Comparison of ENCODE assay signal across 8 cellular contexts in the genomic region with DNA sequence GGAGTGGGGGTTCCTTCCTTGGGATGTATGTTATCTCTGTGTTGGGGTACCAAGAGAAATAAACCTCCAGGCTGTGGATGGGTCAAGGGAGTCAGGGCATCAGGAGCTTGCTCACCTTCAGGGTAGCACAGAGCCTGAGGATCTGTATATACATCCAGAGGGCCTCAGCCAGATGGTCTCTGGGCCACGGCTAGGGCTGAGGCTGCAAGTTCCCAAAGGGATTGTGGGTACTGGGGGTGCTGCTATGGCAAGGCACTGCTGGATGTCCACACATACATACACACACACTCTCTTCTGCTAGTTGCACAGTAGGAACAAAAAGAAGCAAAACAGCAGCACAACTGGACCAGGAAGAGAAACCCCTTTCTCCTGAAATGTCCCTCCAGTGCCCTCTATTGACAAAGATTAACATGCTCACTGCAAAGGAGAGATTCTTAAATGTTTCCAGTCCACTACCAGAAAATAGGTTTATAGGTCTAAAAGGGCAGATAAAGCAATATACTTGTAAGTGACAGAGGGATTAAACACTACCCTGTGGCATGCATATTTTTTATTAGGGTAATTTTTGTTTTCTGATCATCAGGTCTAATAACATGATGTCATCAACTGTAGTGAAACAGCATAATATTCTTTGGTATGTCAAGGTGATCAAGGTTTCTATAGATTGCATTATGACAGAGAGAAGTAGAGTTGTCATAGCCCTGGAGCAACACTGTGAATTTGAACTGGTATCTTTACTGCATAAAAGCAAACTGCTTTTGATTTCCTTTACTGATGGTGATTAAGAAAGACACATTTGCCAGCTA. TPM values are rescaled to one million over a fixed set of nuclear protein-coding genes. Genes with fewer than 3 reads are reported as not detected.
DNase-seq lines count a peak whose midpoint lies in the region; ATAC-seq and TF ChIP-seq lines count a peak whose summit lies in the region.

No MANE protein-coding gene starts in this region.

- no peaks in the 10 kb centered on the region for H3K79me1 ChIP-seq in neuronal stem cell (ENCODE audit: low read depth, low read length)

- no peak overlapping the region for H2BK5ac ChIP-seq in neuronal stem cell (ENCODE audit: low read length)

- no peak overlapping the region for H2AK5ac ChIP-seq in neuronal stem cell (ENCODE audit: low read depth, low read length)

- no peak overlapping the region for H4K8ac ChIP-seq in neuronal stem cell (ENCODE audit: low read depth, low read length)

- H4K91ac ChIP-seq in neuronal stem cell (ENCODE audit: low read depth, low read length, poor library complexity): no peak overlapping the region

- intact Hi-C loops in sciatic nerve (cut with DNase I): no loop called here
- intact Hi-C loops in tibial artery (cut with DNase I; ENCODE audit: low total_unique reads): no loop called here

- peak; percentile 54 for TF ChIP-seq CTCF in astrocyte of the cerebellum (IDR thresholded peaks at IDR 0.05; ENCODE audit: low read depth, low read length, missing control alignments)
- no peak for TF ChIP-seq CTCF in tibial artery (IDR thresholded peaks at IDR 0.05)

- peak overlapping the region; percentile 9 for H3K18ac ChIP-seq in neuronal stem cell (ENCODE audit: low read length)

- no peak overlapping the region for H3K9ac ChIP-seq in neuronal stem cell (ENCODE audit: low read depth, low read length, poor library complexity)

- ATAC-seq in GM18498 (IDR thresholded peaks at IDR 0.05; ENCODE audit: unreplicated experiment): peak; percentile 71
- peak; percentile 65 for ATAC-seq in HG03354 (IDR thresholded peaks at IDR 0.05; ENCODE audit: poor library complexity, severe bottlenecking, unreplicated experiment)
- ATAC-seq in sciatic nerve: no peak

- H3K4ac ChIP-seq in neuronal stem cell (ENCODE audit: low read length): no peak overlapping the region

- H3K4me3 ChIP-seq in astrocyte of the cerebellum (ENCODE audit: low read depth, low read length) (no peak overlapping the region), neuronal stem cell (ENCODE audit: low read length in 2 of 2) (no peak overlapping the region), tibial artery (no peak overlapping the region)

- no peak overlapping the region for H3K4me2 ChIP-seq in neuronal stem cell (ENCODE audit: insufficient read depth, low read length, poor library complexity, severe bottlenecking)

- WGBS in neuronal stem cell (ENCODE audit: extremely low coverage in 2 of 2, insufficient read length in 2 of 2, insufficient replicate concordance in 1 of 2), 2 donors: no CpG with 5 or more reads among the region's 1 CpG

- no peak overlapping the region for H2BK120ac ChIP-seq in neuronal stem cell (ENCODE audit: low read depth, low read length)

- no peak overlapping the region for H2BK15ac ChIP-seq in neuronal stem cell (ENCODE audit: low read length)

- no peak overlapping the region for H3K14ac ChIP-seq in neuronal stem cell (ENCODE audit: low read length)

- no peak overlapping the region for H2AFZ ChIP-seq in neuronal stem cell (ENCODE audit: low read length)

- H3K27ac ChIP-seq in neuronal stem cell (replicated peaks; ENCODE audit: low read length) (no peak overlapping the region), tibial artery (no peak overlapping the region)

- peaks cover 0 to 10% of the 10 kb centered on the region in 2 donors for H3K4me1 ChIP-seq in neuronal stem cell (ENCODE audit: control insufficient read depth in 2 of 2, insufficient read depth in 1 of 2, low read depth in 1 of 2, low read length in 2 of 2)
- no peaks in the 10 kb centered on the region for H3K4me1 ChIP-seq in tibial artery

- H3K27me3 ChIP-seq in neuronal stem cell (ENCODE audit: control insufficient read depth in 3 of 3, insufficient read depth in 3 of 3, low read depth in 1 of 3, low read length in 3 of 3) (no peaks in the 10 kb centered on the region), tibial artery (no peaks in the 10 kb centered on the region)

- no peaks in the 10 kb centered on the region for H3K36me3 ChIP-seq in neuronal stem cell (replicated peaks in 1 of 2; ENCODE audit: control insufficient read depth in 2 of 2, insufficient read depth in 2 of 2, low read length in 2 of 2)
- no peaks in the 10 kb centered on the region for H3K36me3 ChIP-seq in tibial artery

- no peak overlapping the region for H3K23ac ChIP-seq in neuronal stem cell (ENCODE audit: low read depth, low read length, poor library complexity)

- DNase-seq in astrocyte of the cerebellum (ENCODE audit: low read depth) (peak; percentile 3), neuronal stem cell (ENCODE audit: low spot score) (peak; percentile 24), sciatic nerve (ENCODE audit: low spot score) (no peak), activated gamma-delta T cell (lab: John Stamatoyannopoulos, UW) (no peak), tibial artery (no peak), middle frontal gyrus (ENCODE audit: extremely low spot score, low spot score) (no peak)

- in situ Hi-C loops in astrocyte of the cerebellum (cut with HindIII; ENCODE audit: low sequenced_read_pairs): no loop called here

- no peak overlapping the region for H2BK12ac ChIP-seq in neuronal stem cell (ENCODE audit: low read length)

- H3K9me3 ChIP-seq in neuronal stem cell (replicated peaks in 1 of 2; ENCODE audit: control insufficient read depth in 2 of 2, insufficient read depth in 1 of 2, low read depth in 1 of 2, low read length in 2 of 2): no peaks in the 10 kb centered on the region
- H3K9me3 ChIP-seq in tibial artery: no peaks in the 10 kb centered on the region

RNA-seq across cellular contexts. Expression of a gene that starts 56.3 kb away (rescaled TPM):
- polyA plus RNA-seq in neuronal stem cell (2013, experiment 1 of 2): 2.1 TPM
- 2.2 TPM for polyA plus RNA-seq in neuronal stem cell (2013, experiment 2 of 2)
- total RNA-seq in sciatic nerve: 0.71 TPM

Comparison
In these comparisons a context has a peak if more than half of its experiments do, and no peak if none do; other contexts are left out.
1. DNase-seq: peak in astrocyte of the cerebellum (single experiment) and neuronal stem cell (single experiment); none in sciatic nerve (single experiment), activated gamma-delta T cell (single experiment), tibial artery (0 of 2) and middle frontal gyrus (single experiment).